ENCODE assay signal across 11 cellular contexts in the genomic region with DNA sequence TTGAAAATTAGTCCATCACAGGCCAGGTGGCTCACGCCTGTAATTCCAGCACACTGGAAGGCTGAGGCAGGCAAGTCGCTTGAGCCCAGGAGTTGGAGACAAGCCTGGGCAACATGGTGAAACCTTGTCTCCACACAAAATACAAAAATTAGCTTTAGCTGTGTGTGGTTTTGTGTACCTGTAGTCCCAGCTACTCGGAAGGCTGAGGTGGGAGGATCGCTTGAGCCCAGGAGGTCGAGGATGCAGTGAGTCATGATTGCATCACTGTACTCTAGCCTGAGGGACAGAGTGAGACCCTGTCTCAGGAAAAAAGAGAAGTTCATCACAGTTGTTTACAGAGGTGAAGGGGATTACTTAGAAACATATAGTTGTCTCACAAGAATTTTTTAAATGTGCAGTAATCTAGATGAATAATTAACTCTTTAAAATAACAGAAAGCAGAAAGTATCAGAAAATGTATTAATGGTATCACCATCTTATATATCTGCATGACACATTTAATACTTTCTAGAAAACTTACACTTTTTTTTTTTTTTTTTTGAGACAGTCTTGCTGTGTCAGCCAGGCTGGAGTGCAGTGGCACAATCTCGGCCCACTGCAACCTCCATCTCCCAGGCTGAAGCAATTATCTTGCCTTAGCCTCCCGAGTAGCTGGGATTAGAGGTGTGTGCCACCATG. TPM values are rescaled to one million over a fixed set of nuclear protein-coding genes. Genes with fewer than 3 reads are reported as not detected.
DNase-seq lines count a peak whose midpoint lies in the region; ATAC-seq and TF ChIP-seq lines count a peak whose summit lies in the region.
"Had no signal": no experiment of that assay in that cellular context is flagged by ENCODE, and none has a peak within 500 bp of the region (broad histone marks: within the 10 kb centered on the region; RNA-seq: fewer than 3 reads in every experiment).

No MANE protein-coding gene starts in this region.

- TF ChIP-seq RAD21 in SK-N-SH (IDR thresholded peaks at IDR 0.05; ENCODE audit: low read length), result no peak

- peaks cover 98% of the 10 kb centered on the region for H4K20me1 ChIP-seq in SK-N-SH (ENCODE audit: insufficient read depth)

- POLR2A ChIA-PET in MCF 10A (lab: Yijun Ruan, JAX) (interaction anchor here (0.6 to 1.5 kb wide), 3 partner anchors 8 to 700 kb away, joined by 3 to 6 read pairs (median 3); a partner anchor contains a TSS), SK-N-SH (lab: Yijun Ruan, JAX) (no interaction called here)

- peak; percentile 81 for ATAC-seq in stimulated activated naive CD8-positive, alpha-beta T cell treated with anti-CD3 and anti-CD28 coated beads, Interleukin-15, amount 100 ng/mL, for 72 hours

- no peak for TF ChIP-seq POLR2A in breast epithelium (IDR thresholded peaks at IDR 0.05)

- TF ChIP-seq EP300 in SK-N-SH (IDR thresholded peaks at IDR 0.05; ENCODE audit: borderline replicate concordance in 1 of 2, low read depth in 1 of 2, low read length in 1 of 2), result no peak

- H3K27me3 Mint-ChIP-seq in MCF 10A (ENCODE audit: insufficient read depth, unreplicated experiment), result no peaks in the 10 kb centered on the region
- H3K27me3 Mint-ChIP-seq in stimulated activated naive CD8-positive, alpha-beta T cell treated with anti-CD3 and anti-CD28 coated beads, Interleukin-15, amount 100 ng/mL, for 72 hours, result no peaks in the 10 kb centered on the region

- no peaks in the 10 kb centered on the region for H3K9me3 ChIP-seq in breast epithelium
- H3K9me3 ChIP-seq in SK-N-SH, result no peaks in the 10 kb centered on the region
- H3K9me3 ChIP-seq: vagina had no signal

- H3K4me1 ChIP-seq in breast epithelium, result peaks cover 0 to 14% of the 10 kb centered on the region in 2 donors
- H3K4me1 ChIP-seq in SK-N-SH (ENCODE audit: control insufficient read depth in 1 of 2, insufficient read depth in 2 of 2, low read depth in 1 of 2, low read length in 1 of 2), result peaks cover 3 to 22% of the 10 kb centered on the region in 2 experiments; a peak in 2 of 4 replicates

- H3F3A ChIP-seq in SK-N-SH (replicated peaks; ENCODE audit: insufficient read depth), result peaks cover 6% of the 10 kb centered on the region

- TF ChIP-seq CTCF in MCF 10A (IDR thresholded peaks at IDR 0.05; ENCODE audit: unreplicated experiment) (no peak), breast epithelium (IDR thresholded peaks at IDR 0.05) (no peak), SK-N-SH (IDR thresholded peaks at IDR 0.05) (no peak), fibroblast of pulmonary artery (IDR thresholded peaks at IDR 0.05; ENCODE audit: low read length, missing control alignments) (no peak)

- H3K4me2 ChIP-seq in SK-N-SH, result 0 out of 2 replicates have a peak overlapping the region, but pooled peaks have one; percentile 12
- H3K4me2 ChIP-seq: BLaER1 had no signal

- H3K79me2 ChIP-seq in SK-N-SH (ENCODE audit: insufficient read depth), result peaks cover 99% of the 10 kb centered on the region

- H3K27me3 ChIP-seq in breast epithelium (no peaks in the 10 kb centered on the region), SK-N-SH (ENCODE audit: insufficient read depth) (no peaks in the 10 kb centered on the region)
- H3K27me3 ChIP-seq: BLaER1, vagina had no signal

- no peak overlapping the region for H3K9ac ChIP-seq in SK-N-SH
- H3K9ac ChIP-seq: BLaER1 had no signal

- H3K27ac ChIP-seq in breast epithelium, result no peak overlapping the region
- peak overlapping the region in 1 of 2 experiments; percentile 31; a peak in 2 of 4 replicates for H3K27ac ChIP-seq in SK-N-SH (ENCODE audit: low read depth in 2 of 2, low read length in 1 of 2)
- H3K27ac ChIP-seq: BLaER1, vagina had no signal

- H3K9me2 ChIP-seq in SK-N-SH, result no peaks in the 10 kb centered on the region

- H2AFZ ChIP-seq in SK-N-SH (ENCODE audit: low read depth), result no peak overlapping the region

- H3K9me3 Mint-ChIP-seq in MCF 10A (ENCODE audit: unreplicated experiment), result no peaks in the 10 kb centered on the region
- no peaks in the 10 kb centered on the region for H3K9me3 Mint-ChIP-seq in stimulated activated naive CD8-positive, alpha-beta T cell treated with anti-CD3 and anti-CD28 coated beads, Interleukin-15, amount 100 ng/mL, for 72 hours

- H3K27ac Mint-ChIP-seq in MCF 10A (ENCODE audit: low read depth, unreplicated experiment), result peak overlapping the region; percentile 78
- peak overlapping the region; percentile 91 to 95 for H3K27ac Mint-ChIP-seq in stimulated activated naive CD8-positive, alpha-beta T cell treated with anti-CD3 and anti-CD28 coated beads, Interleukin-15, amount 100 ng/mL, for 72 hours

- DNase-seq in MCF 10A (ENCODE audit: unreplicated experiment) (peak; percentile 86), breast epithelium (ENCODE audit: low spot score in 2 of 2) (no peak), SK-N-SH (no peak), fibroblast of pulmonary artery (ENCODE audit: low read depth) (peak; percentile 65), NCI-H1436 (lab: John Stamatoyannopoulos, UW) (no peak), posterior vena cava (ENCODE audit: low spot score) (no peak)
- DNase-seq in stimulated activated naive CD8-positive, alpha-beta T cell treated with anti-CD3 and anti-CD28 coated beads, Interleukin-15, amount 100 ng/mL, for 72 hours, result peak; percentile 12 to 33
- no peak for DNase-seq in stimulated activated naive CD4-positive, alpha-beta T cell (lab: John Stamatoyannopoulos, UW)
- DNase-seq: stimulated activated CD4-positive, alpha-beta T cell treated with anti-CD3 and anti-CD28 coated beads, Interleukin-2, amount 100 ng/mL, for 48 hours had no signal

- H3K4me3 ChIP-seq in breast epithelium, result no peak overlapping the region
- no peak overlapping the region for H3K4me3 ChIP-seq in SK-N-SH (ENCODE audit: low read depth in 2 of 2, low read length in 1 of 2)
- H3K4me3 ChIP-seq in fibroblast of pulmonary artery (replicated peaks; ENCODE audit: low read depth, low read length), result no peak overlapping the region
- H3K4me3 ChIP-seq: BLaER1, vagina had no signal

- no TSS peak for BruUV-seq in MCF 10A (replicated peaks; lab: Mats Ljungman, UMichigan)

- peak overlapping the region; percentile 23 for H3K4me3 Mint-ChIP-seq in MCF 10A (ENCODE audit: unreplicated experiment)
- H3K4me3 Mint-ChIP-seq in stimulated activated naive CD8-positive, alpha-beta T cell treated with anti-CD3 and anti-CD28 coated beads, Interleukin-15, amount 100 ng/mL, for 72 hours, result peak overlapping the region; percentile 44 to 48

- intact Hi-C loops in MCF 10A (cut with micrococcal nuclease) (no loop called here), breast epithelium (cut with DNase I; ENCODE audit: low total_unique reads) (no loop called here), posterior vena cava (cut with DNase I) (no loop called here)

- no peaks in the 10 kb centered on the region for H3K36me3 Mint-ChIP-seq in MCF 10A (ENCODE audit: insufficient read depth, unreplicated experiment)

- CTCF ChIA-PET in MCF 10A (lab: Yijun Ruan, JAX), result interaction anchor here (0.7 kb wide), 1 partner anchor 19 kb away, joined by 3 read pairs; no protein-coding TSS in a partner anchor
- CTCF ChIA-PET in SK-N-SH (lab: Yijun Ruan, JAX), result interaction anchor here (0.6 to 1.1 kb wide), 2 partner anchors 185 to 200 kb away, joined by 3 to 4 read pairs; no protein-coding TSS in a partner anchor

- WGBS in SK-N-SH (ENCODE audit: low lambda C conversion rate), result 57% methylated on average over 7 of the region's 7 CpGs

- peaks cover 22% of the 10 kb centered on the region for H3K4me1 Mint-ChIP-seq in MCF 10A (ENCODE audit: insufficient read depth, unreplicated experiment)
- peaks cover 84% of the 10 kb centered on the region for H3K4me1 Mint-ChIP-seq in stimulated activated naive CD8-positive, alpha-beta T cell treated with anti-CD3 and anti-CD28 coated beads, Interleukin-15, amount 100 ng/mL, for 72 hours

- H3K36me3 ChIP-seq in breast epithelium (no peaks in the 10 kb centered on the region), SK-N-SH (replicated peaks in 1 of 2; ENCODE audit: control insufficient read depth in 1 of 2, insufficient read depth in 2 of 2, low read length in 1 of 2) (no peaks in the 10 kb centered on the region)
- H3K36me3 ChIP-seq: vagina had no signal

TF ChIP-seq in SK-N-SH, 30 proteins besides CTCF, POLR2A, EP300 and RAD21:
- TF ChIP-seq, protein P1, sequence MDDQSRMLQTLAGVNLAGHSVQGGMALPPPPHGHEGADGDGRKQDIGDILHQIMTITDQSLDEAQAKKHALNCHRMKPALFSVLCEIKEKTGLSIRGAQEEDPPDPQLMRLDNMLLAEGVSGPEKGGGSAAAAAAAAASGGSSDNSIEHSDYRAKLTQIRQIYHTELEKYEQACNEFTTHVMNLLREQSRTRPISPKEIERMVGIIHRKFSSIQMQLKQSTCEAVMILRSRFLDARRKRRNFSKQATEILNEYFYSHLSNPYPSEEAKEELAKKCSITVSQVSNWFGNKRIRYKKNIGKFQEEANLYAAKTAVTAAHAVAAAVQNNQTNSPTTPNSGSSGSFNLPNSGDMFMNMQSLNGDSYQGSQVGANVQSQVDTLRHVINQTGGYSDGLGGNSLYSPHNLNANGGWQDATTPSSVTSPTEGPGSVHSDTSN (IDR thresholded peaks at IDR 0.05), result no peak
- TF ChIP-seq NRF1 (IDR thresholded peaks at IDR 0.05; ENCODE audit: low read depth, low read length) (no peak), JUND (IDR thresholded peaks at IDR 0.05) (peak; percentile 43; the same call in 1 of the 2 replicates), NFIC (IDR thresholded peaks at IDR 0.05; ENCODE audit: borderline replicate concordance) (no peak), SIN3A (IDR thresholded peaks at IDR 0.05; ENCODE audit: borderline replicate concordance, low read depth, low read length) (no peak), FOXM1 (IDR thresholded peaks at IDR 0.05; ENCODE audit: low read depth) (no peak), MEF2A (IDR thresholded peaks at IDR 0.05; ENCODE audit: borderline replicate concordance, low read depth) (no peak), POLR2AphosphoS5 (IDR thresholded peaks at IDR 0.05; ENCODE audit: low read depth, low read length) (no peak), RCOR1 (IDR thresholded peaks at IDR 0.05; ENCODE audit: low read length) (no peak), SMC3 (IDR thresholded peaks at IDR 0.05; ENCODE audit: low read depth, low read length) (no peak), FOSL2 (IDR thresholded peaks at IDR 0.05; ENCODE audit: borderline replicate concordance, low read depth) (peak; percentile 61; the same call in 1 of the 2 replicates)
TF ChIP-seq in SK-N-SH: peak in this region for 2.

RNA-seq across cellular contexts. Expression of a gene that starts 8.9 kb away (rescaled TPM):
- total RNA-seq in MCF 10A (2022) (33.9 and 40.4 TPM in 2 replicates), breast epithelium (10 to 100 TPM; 19.4 to 53.6 (median 35.7) TPM), posterior vena cava (10 to 100 TPM; 20.9 to 36.0 TPM)
- 1.9 and 2.6 TPM in 2 replicates for polyA plus RNA-seq in SK-N-SH (2012; rRNA removed)
- 2.4 and 2.6 TPM in 2 replicates for polyA plus RNA-seq in SK-N-SH (2012; cell fraction: cytosol; rRNA removed)
- 3.3 and 4.4 TPM in 2 replicates for polyA plus RNA-seq in SK-N-SH (2012; cell fraction: nucleus; rRNA removed)

Comparison
In these comparisons a context has a peak if more than half of its experiments do, and no peak if none do; other contexts are left out.
1. DNase-seq: peak in MCF 10A (single experiment), fibroblast of pulmonary artery (single experiment) and stimulated activated naive CD8-positive, alpha-beta T cell treated with anti-CD3 and anti-CD28 coated beads, Interleukin-15, amount 100 ng/mL, for 72 hours (2 of 2); none in breast epithelium (0 of 2), SK-N-SH (single experiment), NCI-H1436 (single experiment), stimulated activated naive CD4-positive, alpha-beta T cell (0 of 6) and posterior vena cava (single experiment).